Comparison of ENCODE assay signal across 32 cellular contexts in genomic region chr2:119736021-119736420, GRCh38.
"Had no signal": no experiment of that assay in that cellular context is flagged by ENCODE, and none has a peak within 500 bp of the region (broad histone marks: within the 10 kb centered on the region; RNA-seq: fewer than 3 reads in every experiment).

No MANE protein-coding gene starts in this region.

- ATAC-seq: activated CD8-positive, alpha-beta T cell treated with anti-CD3 and anti-CD28 coated beads for 36 hours; activated T-cell treated with anti-CD3 and anti-CD28 coated beads, Interleukin-2, amount 50 U/mL, for 4 hours; Right ventricle myocardium inferior had no signal

- H3K27me3 ChIP-seq: brain microvascular endothelial cell had no signal

- H3K27ac ChIP-seq: brain microvascular endothelial cell, PC-9, RWPE1 had no signal

- H2AFZ ChIP-seq: PC-9 had no signal

- H3K4me2 ChIP-seq: PC-9 had no signal

- FAIRE-seq: RCC 7860 had no signal

- H3K36me3 ChIP-seq: brain microvascular endothelial cell had no signal

- H3K4me3 ChIP-seq: PC-9 had no signal

- DNase-seq: activated CD4-positive, alpha-beta T cell treated with anti-CD3 and anti-CD28 coated beads, Interleukin-2, amount 10 ng/mL, durations not matched to agents 24 days and 14 days; activated CD4-positive, alpha-beta T cell treated with anti-CD3 and anti-CD28 coated beads, Interleukin-2, amount 50 U/mL, for 4 hours; activated CD8-positive, alpha-beta T cell treated with anti-CD3 and anti-CD28 coated beads for 36 hours; activated effector memory CD4-positive, alpha-beta T cell treated with Interleukin-2 at 50 U/mL for 16 hours; activated naive CD4-positive, alpha-beta T cell; activated naive CD4-positive, alpha-beta T cell treated with anti-CD3 and anti-CD28 coated beads, Interleukin-2, amount 50 U/mL, for 16 hours; activated naive CD8-positive, alpha-beta T cell treated with anti-CD3 and anti-CD28 coated beads for 36 hours; activated T-cell treated with anti-CD3 and anti-CD28 coated beads for 4 hours; activated T-cell treated with anti-CD3 and anti-CD28 coated beads, Interleukin-2, amount 50 U/mL, for 4 hours; amniotic stem cell; aorta; brain microvascular endothelial cell; central memory CD4-positive, alpha-beta T cell; Karpas-422; KBM-7; NCI-H1105; NCI-H1417 treated with DMSO at 0.1 percent for 48 hours; NCI-H187 treated with DMSO at 0.1 percent for 48 hours; NCI-H2081; NCI-H226; NCI-H446 treated with DMSO at 0.1 percent for 48 hours; NCI-H524; NCI-H69; PC-9; SIG-M5; SW 1271; T-helper 1 cell; T-helper 2 cell; T1000 had no signal
